Comparison of ENCODE assay signal across 8 cellular contexts in genomic region chr19:55648657-55649578, GRCh38. TPM values are rescaled to one million over a fixed set of nuclear protein-coding genes. Genes with fewer than 3 reads are reported as not detected.
DNase-seq lines count a peak whose midpoint lies in the region; ATAC-seq and TF ChIP-seq lines count a peak whose summit lies in the region.

No MANE protein-coding gene starts in this region.

- peaks cover 75% of the 10 kb centered on the region for H3K36me3 Mint-ChIP-seq in Caco-2 (ENCODE audit: insufficient read depth, unreplicated experiment)

- peak overlapping the region; percentile 85 for H2AFZ ChIP-seq in parathyroid adenoma

- H3K27ac ChIP-seq in esophagus muscularis mucosa (replicated peaks in 1 of 4) (peak overlapping the region; percentile 83 to 94 (median 86)), parathyroid adenoma (no peak overlapping the region)

- peaks cover 2% of the 10 kb centered on the region for H3K79me2 ChIP-seq in parathyroid adenoma

- no TSS peak for BruUV-seq in Caco-2 (replicated peaks; lab: Mats Ljungman, UMichigan)

- peak overlapping the region; percentile 78 for H3K27ac Mint-ChIP-seq in Caco-2 (ENCODE audit: unreplicated experiment)

- peak overlapping the region; percentile 93 for H3K4me3 ChIP-seq in Caco-2 (ENCODE audit: low read depth, low read length)
- peak overlapping the region; percentile 74 to 97 (median 86) for H3K4me3 ChIP-seq in esophagus muscularis mucosa
- H3K4me3 ChIP-seq in parathyroid adenoma (ENCODE audit: low read depth, low read length) = peak overlapping the region; percentile 89

- H3K27me3 ChIP-seq in Caco-2 (replicated peaks; ENCODE audit: control insufficient read depth, insufficient read depth, low read length) = no peaks in the 10 kb centered on the region
- H3K27me3 ChIP-seq in esophagus muscularis mucosa = no peaks in the 10 kb centered on the region
- H3K27me3 ChIP-seq in parathyroid adenoma (ENCODE audit: control insufficient read depth, insufficient read depth, low read length) = no peaks in the 10 kb centered on the region

- H3K36me3 ChIP-seq in Caco-2 (ENCODE audit: control insufficient read depth, insufficient read depth, low read length) (no peaks in the 10 kb centered on the region), esophagus muscularis mucosa (peaks cover 0 to 43% (median 20%) of the 10 kb centered on the region in 4 donors), parathyroid adenoma (ENCODE audit: control insufficient read depth, insufficient read depth, low read length) (no peaks in the 10 kb centered on the region)

- H3K27me3 Mint-ChIP-seq in Caco-2 (ENCODE audit: insufficient read depth, unreplicated experiment) = no peaks in the 10 kb centered on the region

- no peaks in the 10 kb centered on the region for H3K9me3 Mint-ChIP-seq in Caco-2 (ENCODE audit: unreplicated experiment)

- DNase-seq in Caco-2 (no peak), esophagus muscularis mucosa (ENCODE audit: extremely low spot score) (no peak), Kasumi-1 (lab: John Stamatoyannopoulos, UW) (no peak), NCI-H2081 treated with DMSO at 0.1 percent for 48 hours (lab: John Stamatoyannopoulos, UW) (no peak), cerebellar nuclear complex (lab: John Stamatoyannopoulos, UW) (no peak)

- peak overlapping the region; percentile 82 for H3K4me3 Mint-ChIP-seq in Caco-2 (ENCODE audit: unreplicated experiment)

- no peak overlapping the region for H3K9ac ChIP-seq in parathyroid adenoma

- intact Hi-C loops in Caco-2 (cut with micrococcal nuclease; ENCODE audit: unreplicated experiment) (no loop called here), esophagus muscularis mucosa (cut with DNase I) (no loop called here)

- H3K4me1 ChIP-seq in Caco-2 (peaks cover 3% of the 10 kb centered on the region; the same call in 1 of the 2 replicates), esophagus muscularis mucosa (peaks cover 38 to 70% (median 61%) of the 10 kb centered on the region in 4 donors), parathyroid adenoma (peaks cover 15% of the 10 kb centered on the region)

- no peak for TF ChIP-seq EP300 in esophagus muscularis mucosa (IDR thresholded peaks at IDR 0.05)

- H3K9me3 ChIP-seq in Caco-2 (no peaks in the 10 kb centered on the region), esophagus muscularis mucosa (no peaks in the 10 kb centered on the region), parathyroid adenoma (ENCODE audit: control insufficient read depth, low read length) (no peaks in the 10 kb centered on the region)

- 49% methylated on average over 20 of the region's 34 CpGs for WGBS in esophagus muscularis mucosa

- TF ChIP-seq CTCF in Caco-2 (IDR thresholded peaks at IDR 0.05; ENCODE audit: insufficient read depth in 1 of 2, low read depth in 1 of 2, low read length in 1 of 2, severe bottlenecking in 1 of 2, unreplicated experiment in 1 of 2) (no peak), esophagus muscularis mucosa (IDR thresholded peaks at IDR 0.05) (no peak), parathyroid adenoma (IDR thresholded peaks at IDR 0.05) (no peak)

- ATAC-seq in GM18502 (IDR thresholded peaks at IDR 0.05; ENCODE audit: poor library complexity, unreplicated experiment) = no peak

- POLR2A ChIA-PET in Caco-2 (lab: Charles Lee) = no interaction called here

- CTCF ChIA-PET in Caco-2 (lab: Charles Lee) = no interaction called here

- peaks cover 8% of the 10 kb centered on the region for H3K4me1 Mint-ChIP-seq in Caco-2 (ENCODE audit: low read depth, unreplicated experiment)

- H3K4me2 ChIP-seq in parathyroid adenoma (ENCODE audit: low read length) = peak overlapping the region; percentile 98

- 0 out of 2 replicates have a peak, but pooled peaks have one; percentile 11 for TF ChIP-seq POLR2A in Raji (IDR thresholded peaks at IDR 0.05; ENCODE audit: insufficient read depth, low read depth, low read length)
- no peak for TF ChIP-seq POLR2A in esophagus muscularis mucosa (IDR thresholded peaks at IDR 0.05; ENCODE audit: low read depth)

RNA-seq across cellular contexts. Expression of gene CCDC106, which starts 0.9 kb away (rescaled TPM):
- 17.4 and 17.6 TPM in 2 replicates for total RNA-seq in Caco-2 (2022)
- total RNA-seq in esophagus muscularis mucosa = 10 to 100 TPM in 3 of 4 donors, 1 to 10 TPM in 1; 9.4 to 22.0 (median 19.2) TPM

RNA-seq across cellular contexts. Expression of gene ZNF581, which starts 5.5 kb away (rescaled TPM):
- total RNA-seq in Caco-2 (2022) (46.2 and 47.4 TPM in 2 replicates), esophagus muscularis mucosa (10 to 100 TPM; 13.3 to 26.6 (median 18.2) TPM)

RNA-seq across cellular contexts. Expression of gene U2AF2, which starts 5.9 kb away (rescaled TPM):
- total RNA-seq in Caco-2 (2022) (289 TPM in 2 replicates), esophagus muscularis mucosa (100 to 1,000 TPM in 2 of 4 donors, 10 to 100 TPM in 2; 80.4 to 122 (median 104) TPM)

RNA-seq across cellular contexts. Expression of gene ZNF580, which starts 8.1 kb away (rescaled TPM):
- 38.5 and 41.4 TPM in 2 replicates for total RNA-seq in Caco-2 (2022)
- 10 to 100 TPM; 38.3 to 66.8 (median 43.1) TPM for total RNA-seq in esophagus muscularis mucosa

RNA-seq across cellular contexts. Expression of gene ZNF784, which starts 24.6 kb away (rescaled TPM):
- total RNA-seq in Caco-2 (2022) (8.5 and 10.2 TPM in 2 replicates), esophagus muscularis mucosa (1 to 10 TPM; 2.5 to 6.3 (median 4.0) TPM)
